ENCODE assay signal across 9 cellular contexts in genomic region chr13:113726961-113727411, GRCh38. TPM values are rescaled to one million over a fixed set of nuclear protein-coding genes. Genes with fewer than 3 reads are reported as not detected.
DNase-seq lines count a peak whose midpoint lies in the region; ATAC-seq and TF ChIP-seq lines count a peak whose summit lies in the region.
"Had no signal": no experiment of that assay in that cellular context is flagged by ENCODE, and none has a peak within 500 bp of the region (broad histone marks: within the 10 kb centered on the region; RNA-seq: fewer than 3 reads in every experiment).

No MANE protein-coding gene starts in this region.

- H3K4me1 ChIP-seq in heart right ventricle (peaks cover 0 to 29% (median 12%) of the 10 kb centered on the region in 9 donors), stomach (peaks cover 8 to 23% (median 17%) of the 10 kb centered on the region in 4 donors), transverse colon (peaks cover 0 to 5% (median 5%) of the 10 kb centered on the region in 4 donors)

- H3K27me3 ChIP-seq in heart right ventricle (peaks cover 0 to 10% (median 0%) of the 10 kb centered on the region in 7 donors), stomach (peaks cover 0 to 11% (median 0%) of the 10 kb centered on the region in 3 donors), transverse colon (peaks cover 3% of the 10 kb centered on the region)

- DNase-seq in activated T-cell treated with anti-CD3 and anti-CD28 coated beads, Interleukin-2, amount 50 U/mL, for 24 hours, result no peak
- DNase-seq in activated T-cell treated with anti-CD3 and anti-CD28 coated beads for 4 hours, result no peak
- DNase-seq in T1000 (lab: John Stamatoyannopoulos, UW), result peak; percentile 40
- no peak for DNase-seq in heart right ventricle
- no peak for DNase-seq in stomach
- DNase-seq in OCI-M2 (lab: John Stamatoyannopoulos, UW; ENCODE audit: unreplicated experiment), result no peak
- no peak for DNase-seq in transverse colon
- DNase-seq: kidney glomerular epithelial cell had no signal

- H3K9me3 ChIP-seq in heart right ventricle (peaks cover 0 to 4% (median 0%) of the 10 kb centered on the region in 11 donors), stomach (no peaks in the 10 kb centered on the region), transverse colon (no peaks in the 10 kb centered on the region)

- H3K4me3 ChIP-seq in heart right ventricle, result peak overlapping the region in 5 of 10 donors; percentile 43 to 56 (median 51)
- H3K4me3 ChIP-seq in stomach, result no peak overlapping the region
- no peak overlapping the region for H3K4me3 ChIP-seq in transverse colon

- no peaks in the 10 kb centered on the region for H3K9me3 Mint-ChIP-seq in activated T-cell treated with anti-CD3 and anti-CD28 coated beads, Interleukin-2, amount 50 U/mL, for 24 hours

- no peak overlapping the region for H3K4me3 Mint-ChIP-seq in activated T-cell treated with anti-CD3 and anti-CD28 coated beads, Interleukin-2, amount 50 U/mL, for 24 hours

- H3K36me3 ChIP-seq in heart right ventricle (no peaks in the 10 kb centered on the region), stomach (no peaks in the 10 kb centered on the region), transverse colon (no peaks in the 10 kb centered on the region)

- peaks cover 12% of the 10 kb centered on the region for H3K4me1 Mint-ChIP-seq in activated T-cell treated with anti-CD3 and anti-CD28 coated beads, Interleukin-2, amount 50 U/mL, for 24 hours (ENCODE audit: low read depth)

- TF ChIP-seq POLR2A in stomach (IDR thresholded peaks at IDR 0.05) (no peak), transverse colon (IDR thresholded peaks at IDR 0.05) (no peak)

- intact Hi-C loops in heart right ventricle (cut with DNase I), result no loop called here
- intact Hi-C loops in stomach (cut with DNase I; ENCODE audit: low total_unique reads), result no loop called here
- intact Hi-C loops in transverse colon (cut with DNase I; ENCODE audit: low total_unique reads), result no loop called here

- in situ Hi-C loops in transverse colon (cut with MboI; ENCODE audit: low pct_ligation_motif_present in 1 of 4, low pct_unique_long_range_greater_than_20kb in 1 of 4, low sequenced_read_pairs in 3 of 4), result no loop called here

- no peak for TF ChIP-seq CTCF in heart right ventricle (IDR thresholded peaks at IDR 0.05)
- no peak for TF ChIP-seq CTCF in stomach (IDR thresholded peaks at IDR 0.05)
- no peak for TF ChIP-seq CTCF in transverse colon (IDR thresholded peaks at IDR 0.05)

- TF ChIP-seq EP300 in stomach (IDR thresholded peaks at IDR 0.05), result no peak
- TF ChIP-seq EP300 in transverse colon (IDR thresholded peaks at IDR 0.05; ENCODE audit: low read depth), result no peak

- WGBS in heart right ventricle, 2 donors, result 83% methylated on average over 10 of the region's 10 CpGs
- 73 to 87% (median 85%) methylated on average over 5 to 10 of the region's 10 CpGs for WGBS in stomach, 5 donors
- 100% methylated on average over 2 of the region's 10 CpGs; no CpG with 5 or more reads in 1 of the 2 donors for WGBS in transverse colon (ENCODE audit: low coverage in 1 of 2), 2 donors

- H3K27ac Mint-ChIP-seq in activated T-cell treated with anti-CD3 and anti-CD28 coated beads, Interleukin-2, amount 50 U/mL, for 24 hours, result peak overlapping the region; percentile 80

- H3K27ac ChIP-seq in heart right ventricle, result peak overlapping the region in 7 of 10 donors; percentile 41 to 77 (median 71)
- H3K27ac ChIP-seq in stomach, result peak overlapping the region in 4 of 5 donors; percentile 59 to 71 (median 64)
- no peak overlapping the region for H3K27ac ChIP-seq in transverse colon

- H3K36me3 Mint-ChIP-seq in activated T-cell treated with anti-CD3 and anti-CD28 coated beads, Interleukin-2, amount 50 U/mL, for 24 hours (ENCODE audit: low read depth), result no peaks in the 10 kb centered on the region

- H3K27me3 Mint-ChIP-seq in activated T-cell treated with anti-CD3 and anti-CD28 coated beads, Interleukin-2, amount 50 U/mL, for 24 hours, result peaks cover 20% of the 10 kb centered on the region

- peak in 4 of 8 donors; percentile 0 to 14 (median 2) for ATAC-seq in heart right ventricle
- ATAC-seq in GM19397 (IDR thresholded peaks at IDR 0.05; ENCODE audit: unreplicated experiment), result no peak

RNA-seq across cellular contexts. Expression of gene TMEM255B, which starts 32.0 kb away (rescaled TPM):
- total RNA-seq in heart right ventricle (10 to 100 TPM in 2 of 10 donors, 1 to 10 TPM in 8; 2.4 to 11.1 (median 5.5) TPM), stomach (1 to 10 TPM in 4 of 5 donors, not detected in 1; 1.3 to 7.9 (median 2.3) TPM), transverse colon (10 to 100 TPM in 2 of 4 donors, 1 to 10 TPM in 1, under 1 TPM in 1; 0.79 to 27.7 (median 9.4) TPM)
- polyA plus RNA-seq in heart right ventricle (10 to 100 TPM in 1 of 2 donors, 1 to 10 TPM in 1; 8.6 to 12.9 TPM), stomach (1 to 10 TPM; 4.6 to 7.5 (median 6.7) TPM)

RNA-seq across cellular contexts. Expression of gene GRK1, which starts 60.0 kb away (rescaled TPM):
- under 1 TPM in 6 of 10 donors, not detected in 4; 0.09 to 0.79 (median 0.22) TPM for total RNA-seq in heart right ventricle
- under 1 TPM; 0.01 to 0.22 TPM for polyA plus RNA-seq in heart right ventricle
- total RNA-seq in stomach, result not detected
- polyA plus RNA-seq in stomach, result not detected
- not detected for total RNA-seq in transverse colon

Comparison
In these comparisons a context has a peak if more than half of its experiments do, and no peak if none do; other contexts are left out.
1. H3K27ac ChIP-seq: peak in heart right ventricle (7 of 10) and stomach (4 of 5); none in transverse colon (0 of 4).